In genomic region chr2:23606196-23606595, GRCh38 we compare ENCODE assay signal across 25 cellular contexts.
"Had no signal": no experiment of that assay in that cellular context is flagged by ENCODE, and none has a peak within 500 bp of the region (broad histone marks: within the 10 kb centered on the region; RNA-seq: fewer than 3 reads in every experiment).

No MANE protein-coding gene starts in this region.

- H3K27me3 ChIP-seq: Peyer's patch, SJSA1 had no signal

- H3K27ac ChIP-seq: Peyer's patch, RWPE1, SJSA1, WERI-Rb-1 had no signal

- H3K4me3 Mint-ChIP-seq: activated CD8-positive, alpha-beta T cell treated with anti-CD3 and anti-CD28 coated beads for 36 hours; activated naive CD8-positive, alpha-beta T cell; brain; central memory CD8-positive, alpha-beta T cell; T-helper 2 cell treated with Interferon-gamma antibody and Interleukin-4, amounts not matched to agents 5 μg/mL and 100 μg/mL, for 36 hours had no signal

- H3K27ac Mint-ChIP-seq: activated CD8-positive, alpha-beta T cell treated with anti-CD3 and anti-CD28 coated beads for 36 hours; activated naive CD8-positive, alpha-beta T cell; brain; T-helper 2 cell treated with Interferon-gamma antibody and Interleukin-4, amounts not matched to agents 5 μg/mL and 100 μg/mL, for 36 hours had no signal

- H3K4me3 ChIP-seq: Peyer's patch, SJSA1 had no signal

- H3K36me3 ChIP-seq: Peyer's patch, SJSA1, WERI-Rb-1 had no signal

- H3K4me1 ChIP-seq: Peyer's patch had no signal

- DNase-seq: activated CD4-positive, alpha-beta T cell treated with anti-CD3 and anti-CD28 coated beads for 4 hours; activated CD8-positive, alpha-beta memory T cell treated with anti-CD3 and anti-CD28 coated beads, Interleukin-2, amount 50 U/mL, for 4 hours; activated CD8-positive, alpha-beta T cell treated with anti-CD3 and anti-CD28 coated beads for 36 hours; activated naive CD4-positive, alpha-beta T cell; activated T-cell treated with anti-CD3 and anti-CD28 coated beads, Interleukin-2, amount 50 U/mL, for 1 hour; amygdala; Kasumi-1; NCI-H1048; NCI-H146; NCI-H187 treated with DMSO at 0.1 percent for 48 hours; NCI-H2081 treated with DMSO at 0.1 percent for 48 hours; NCI-H446; NCI-H524; SHP77; SW 1271; WERI-Rb-1 had no signal

- H3K4me1 Mint-ChIP-seq: central memory CD8-positive, alpha-beta T cell had no signal

- ATAC-seq: activated CD4-positive, CD25-positive, alpha-beta regulatory T cell treated with anti-CD3 and anti-CD28 coated beads, Interleukin-2, amount 50 U/mL, for 24 hours; SK-N-SH treated with all-trans-retinoic acid at 6 μM for 48 hours had no signal
